ENCODE assay signal across 24 cellular contexts in the genomic region with DNA sequence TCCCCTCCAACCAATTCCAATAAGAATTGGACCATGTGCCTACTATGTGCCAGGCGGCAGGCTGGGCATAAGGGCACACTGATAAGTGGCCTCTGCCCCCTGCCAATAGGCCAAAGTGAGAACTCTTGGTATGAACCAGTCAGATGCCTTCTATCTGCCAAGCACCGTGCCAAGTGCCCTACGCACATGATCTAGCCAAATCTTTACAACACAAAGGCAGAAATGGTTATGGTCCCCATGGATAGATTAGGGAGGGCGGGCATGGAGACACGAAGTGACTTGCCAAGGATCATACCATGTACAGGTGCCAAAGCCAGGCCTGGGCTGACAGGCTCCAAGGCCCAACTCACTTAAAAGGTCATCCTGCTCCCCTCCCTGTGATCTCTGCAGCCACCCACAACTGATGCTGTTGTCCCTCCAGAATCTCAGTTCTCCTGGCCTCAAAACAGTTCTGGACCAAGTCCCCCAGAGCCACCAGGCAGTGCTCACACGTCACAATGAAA.
"Had no signal": no experiment of that assay in that cellular context is flagged by ENCODE, and none has a peak within 500 bp of the region (broad histone marks: within the 10 kb centered on the region; RNA-seq: fewer than 3 reads in every experiment).

No MANE protein-coding gene starts in this region.

- H3K9me3 Mint-ChIP-seq: activated CD4-positive, alpha-beta memory T cell treated with anti-CD3 and anti-CD28 coated beads for 36 hours; effector memory CD8-positive, alpha-beta T cell; immature natural killer cell; mesothelial cell of epicardium; naive thymus-derived CD8-positive, alpha-beta T cell; neural progenitor cell; stimulated activated effector memory CD8-positive, alpha-beta T cell treated with anti-CD3 and anti-CD28 coated beads, Interleukin-12 subunit alpha, Interleukin-12 subunit beta, amount 100 ng/mL, for 72 hours; stimulated activated naive CD8-positive, alpha-beta T cell treated with anti-CD3 and anti-CD28 coated beads, Interleukin-15, amount 100 ng/mL, for 72 hours; type B pancreatic cell had no signal

- ATAC-seq: body of pancreas; effector memory CD8-positive, alpha-beta T cell; left lung; naive thymus-derived CD8-positive, alpha-beta T cell; stimulated activated effector memory CD8-positive, alpha-beta T cell treated with anti-CD3 and anti-CD28 coated beads, Interleukin-12 subunit alpha, Interleukin-12 subunit beta, amount 100 ng/mL, for 72 hours; stimulated activated naive CD8-positive, alpha-beta T cell treated with anti-CD3 and anti-CD28 coated beads, Interleukin-15, amount 100 ng/mL, for 72 hours; T-helper 17 cell had no signal

- H3K27ac Mint-ChIP-seq: activated CD4-positive, alpha-beta memory T cell treated with anti-CD3 and anti-CD28 coated beads for 36 hours; effector memory CD8-positive, alpha-beta T cell; mesothelial cell of epicardium; naive thymus-derived CD8-positive, alpha-beta T cell; neural progenitor cell; progenitor cell of endocrine pancreas; T-helper 17 cell; type B pancreatic cell had no signal

- H3K36me3 Mint-ChIP-seq: activated CD4-positive, alpha-beta memory T cell treated with anti-CD3 and anti-CD28 coated beads for 36 hours; immature natural killer cell; mesothelial cell of epicardium; naive thymus-derived CD8-positive, alpha-beta T cell; stimulated activated effector memory CD8-positive, alpha-beta T cell treated with anti-CD3 and anti-CD28 coated beads, Interleukin-12 subunit alpha, Interleukin-12 subunit beta, amount 100 ng/mL, for 72 hours; type B pancreatic cell had no signal

- H3K9me3 ChIP-seq: body of pancreas, left lung had no signal

- H3K27ac ChIP-seq: body of pancreas, dorsolateral prefrontal cortex, hepatocyte, left lung, neural progenitor cell, SK-N-MC had no signal

- H3K27me3 ChIP-seq: body of pancreas, dorsolateral prefrontal cortex, hepatocyte, left lung, neural progenitor cell had no signal

- H3K4me1 Mint-ChIP-seq: immature natural killer cell; naive thymus-derived CD8-positive, alpha-beta T cell; stimulated activated effector memory CD8-positive, alpha-beta T cell treated with anti-CD3 and anti-CD28 coated beads, Interleukin-12 subunit alpha, Interleukin-12 subunit beta, amount 100 ng/mL, for 72 hours; stimulated activated naive CD8-positive, alpha-beta T cell treated with anti-CD3 and anti-CD28 coated beads, Interleukin-15, amount 100 ng/mL, for 72 hours had no signal

- H3K4me3 ChIP-seq: body of pancreas, dorsolateral prefrontal cortex, hepatocyte, left lung, neural progenitor cell, SK-N-MC had no signal

- H3K27me3 Mint-ChIP-seq: type B pancreatic cell had no signal

- DNase-seq: activated CD4-positive, alpha-beta memory T cell treated with anti-CD3 and anti-CD28 coated beads for 36 hours; activated CD4-positive, alpha-beta T cell treated with anti-CD3 and anti-CD28 coated beads for 48 hours; activated naive CD4-positive, alpha-beta T cell treated with Interleukin-2 at 50 U/mL for 16 hours; activated T-cell treated with anti-CD3 and anti-CD28 coated beads, Interleukin-2, amount 50 U/mL, for 48 hours; anterior cingulate cortex; body of pancreas; central memory CD4-positive, alpha-beta T cell; dorsolateral prefrontal cortex; effector memory CD8-positive, alpha-beta T cell; immature natural killer cell; left lung; mammary epithelial cell; naive thymus-derived CD8-positive, alpha-beta T cell; stimulated activated CD4-positive, alpha-beta T cell treated with anti-CD3 and anti-CD28 coated beads, Interleukin-1b, Interleukin-23, amount 100 ng/mL, for 48 hours; stimulated activated naive CD8-positive, alpha-beta T cell treated with anti-CD3 and anti-CD28 coated beads, Interleukin-15, amount 100 ng/mL, for 72 hours; SW 1271; T-helper 17 cell had no signal

- H3K4me3 Mint-ChIP-seq: activated CD4-positive, alpha-beta memory T cell treated with anti-CD3 and anti-CD28 coated beads for 36 hours; effector memory CD8-positive, alpha-beta T cell; immature natural killer cell; mesothelial cell of epicardium; naive thymus-derived CD8-positive, alpha-beta T cell; neural progenitor cell; stimulated activated effector memory CD8-positive, alpha-beta T cell treated with anti-CD3 and anti-CD28 coated beads, Interleukin-12 subunit alpha, Interleukin-12 subunit beta, amount 100 ng/mL, for 72 hours; stimulated activated naive CD8-positive, alpha-beta T cell treated with anti-CD3 and anti-CD28 coated beads, Interleukin-15, amount 100 ng/mL, for 72 hours; T-helper 17 cell; type B pancreatic cell had no signal

- H3K36me3 ChIP-seq: left lung, neural progenitor cell had no signal
